In genomic region chr15:69460481-69460880, GRCh38 we compare ENCODE assay signal across 29 cellular contexts.
"Had no signal": no experiment of that assay in that cellular context is flagged by ENCODE, and none has a peak within 500 bp of the region (broad histone marks: within the 10 kb centered on the region; RNA-seq: fewer than 3 reads in every experiment).

No MANE protein-coding gene starts in this region.

- H2AFZ ChIP-seq: neural progenitor cell, parathyroid adenoma had no signal

- H3K4me3 Mint-ChIP-seq: activated CD4-positive, alpha-beta T cell treated with anti-CD3 and anti-CD28 coated beads, Interleukin-2, amount 10 ng/mL, durations not matched to agents 7 days and 5 days; activated CD8-positive, alpha-beta T cell treated with anti-CD3 and anti-CD28 coated beads for 36 hours; activated naive CD8-positive, alpha-beta T cell treated with anti-CD3 and anti-CD28 coated beads, Interleukin-2, amount 50 U/mL, for 24 hours; dendritic cell treated with granulocyte-macrophage colony-stimulating factor and Interleukin-4, amounts not matched to agents 40 ng/mL and 50 ng/mL, for 4 days; neural progenitor cell; stimulated activated naive B cell treated with anti-CD40 and anti-IgM and Interleukin-4, amounts not matched to agents 10 μg/mL and 1 μg/mL and 100 μg/mL, for 72 hours; T-helper 1 cell treated with Interleukin-12 subunit alpha and Interleukin-12 subunit beta and Interleukin-4 antibody, amounts not matched to agents 30 μg/mL and 1 μg/mL, for 36 hours had no signal

- DNase-seq: activated CD4-positive, alpha-beta T cell treated with anti-CD3 and anti-CD28 coated beads, Interleukin-2, amount 10 ng/mL, durations not matched to agents 7 days and 5 days; activated CD8-positive, alpha-beta T cell treated with anti-CD3 and anti-CD28 coated beads for 36 hours; activated naive CD8-positive, alpha-beta T cell treated with anti-CD3 and anti-CD28 coated beads, Interleukin-2, amount 50 U/mL, for 24 hours; activated T-cell treated with anti-CD3 and anti-CD28 coated beads, Interleukin-2, amount 50 U/mL, for 48 hours; amygdala; caudate nucleus; esophagus squamous epithelium; left cardiac atrium; left ventricle myocardium superior; mammary epithelial cell; occipital lobe; psoas muscle; stimulated activated CD4-positive, alpha-beta T cell treated with anti-CD3 and anti-CD28 coated beads, Interleukin-15, amount 100 ng/mL, for 24 hours; stimulated activated CD4-positive, alpha-beta T cell treated with anti-CD3 and anti-CD28 coated beads, Interleukin-2, amount 100 ng/mL, for 24 hours; stimulated activated naive B cell treated with anti-CD40 and anti-IgM and Interleukin-4, amounts not matched to agents 10 μg/mL and 1 μg/mL and 100 μg/mL, for 72 hours; stomach; T1000; WERI-Rb-1 had no signal

- H3K27ac Mint-ChIP-seq: activated CD4-positive, alpha-beta T cell treated with anti-CD3 and anti-CD28 coated beads, Interleukin-2, amount 10 ng/mL, durations not matched to agents 7 days and 5 days; activated CD8-positive, alpha-beta T cell treated with anti-CD3 and anti-CD28 coated beads for 36 hours; activated naive CD4-positive, alpha-beta T cell treated with anti-CD3 and anti-CD28 coated beads, Interleukin-2, amount 50 U/mL, for 24 hours; activated naive CD8-positive, alpha-beta T cell treated with anti-CD3 and anti-CD28 coated beads, Interleukin-2, amount 50 U/mL, for 24 hours; activated T-helper 2 cell treated with anti-CD3 and anti-CD28 coated beads, Interferon-gamma antibody, Interleukin-2, Interleukin-4, amounts not matched to agents 10 μg/mL and 5 μg/mL and 100 μg/mL, durations not matched to agents 14 hours and 24 hours and 36 hours; dendritic cell treated with granulocyte-macrophage colony-stimulating factor and Interleukin-4, amounts not matched to agents 40 ng/mL and 50 ng/mL, for 4 days; neural progenitor cell; T-helper 1 cell treated with Interleukin-12 subunit alpha and Interleukin-12 subunit beta and Interleukin-4 antibody, amounts not matched to agents 30 μg/mL and 1 μg/mL, for 36 hours had no signal

- H3K9me3 ChIP-seq: esophagus squamous epithelium, psoas muscle, stomach, thyroid gland, upper lobe of left lung had no signal

- H3K27me3 Mint-ChIP-seq: activated CD8-positive, alpha-beta T cell treated with anti-CD3 and anti-CD28 coated beads for 36 hours; activated naive CD4-positive, alpha-beta T cell treated with anti-CD3 and anti-CD28 coated beads, Interleukin-2, amount 50 U/mL, for 24 hours; dendritic cell treated with granulocyte-macrophage colony-stimulating factor and Interleukin-4, amounts not matched to agents 40 ng/mL and 50 ng/mL, for 4 days; stimulated activated naive B cell treated with anti-CD40 and anti-IgM and Interleukin-4, amounts not matched to agents 10 μg/mL and 1 μg/mL and 100 μg/mL, for 72 hours had no signal

- H3K9me3 Mint-ChIP-seq: activated CD4-positive, alpha-beta T cell treated with anti-CD3 and anti-CD28 coated beads, Interleukin-2, amount 10 ng/mL, durations not matched to agents 7 days and 5 days; activated CD8-positive, alpha-beta T cell treated with anti-CD3 and anti-CD28 coated beads for 36 hours; activated naive CD4-positive, alpha-beta T cell treated with anti-CD3 and anti-CD28 coated beads, Interleukin-2, amount 50 U/mL, for 24 hours; activated naive CD8-positive, alpha-beta T cell treated with anti-CD3 and anti-CD28 coated beads, Interleukin-2, amount 50 U/mL, for 24 hours; activated T-helper 2 cell treated with anti-CD3 and anti-CD28 coated beads, Interferon-gamma antibody, Interleukin-2, Interleukin-4, amounts not matched to agents 10 μg/mL and 5 μg/mL and 100 μg/mL, durations not matched to agents 14 hours and 24 hours and 36 hours; dendritic cell treated with granulocyte-macrophage colony-stimulating factor and Interleukin-4, amounts not matched to agents 40 ng/mL and 50 ng/mL, for 4 days; neural progenitor cell; stimulated activated naive B cell treated with anti-CD40 and anti-IgM and Interleukin-4, amounts not matched to agents 10 μg/mL and 1 μg/mL and 100 μg/mL, for 72 hours; T-helper 1 cell treated with Interleukin-12 subunit alpha and Interleukin-12 subunit beta and Interleukin-4 antibody, amounts not matched to agents 30 μg/mL and 1 μg/mL, for 36 hours had no signal

- H3K27me3 ChIP-seq: esophagus squamous epithelium, neural progenitor cell, stomach, thyroid gland, upper lobe of left lung had no signal

- H3K4me3 ChIP-seq: esophagus squamous epithelium, neural progenitor cell, psoas muscle, smooth muscle cell, stomach, thyroid gland, upper lobe of left lung had no signal

- H3K27ac ChIP-seq: epithelial cell of prostate, esophagus squamous epithelium, neural progenitor cell, parathyroid adenoma, psoas muscle, thyroid gland, WERI-Rb-1 had no signal

- H3K9ac ChIP-seq: neural progenitor cell, parathyroid adenoma had no signal

- H3K4me2 ChIP-seq: neural progenitor cell, smooth muscle cell had no signal

- ATAC-seq: activated CD4-positive, CD25-positive, alpha-beta regulatory T cell treated with anti-CD3 and anti-CD28 coated beads, Interleukin-2, amount 50 U/mL, for 24 hours; activated CD8-positive, alpha-beta T cell treated with anti-CD3 and anti-CD28 coated beads for 36 hours; activated naive CD8-positive, alpha-beta T cell treated with anti-CD3 and anti-CD28 coated beads, Interleukin-2, amount 50 U/mL, for 24 hours; left cardiac atrium; left ventricle myocardium superior; psoas muscle; stimulated activated naive B cell treated with anti-CD40 and anti-IgM and Interleukin-4, amounts not matched to agents 10 μg/mL and 1 μg/mL and 100 μg/mL, for 72 hours had no signal

- H3K79me2 ChIP-seq: parathyroid adenoma had no signal

- H3K4me1 ChIP-seq: parathyroid adenoma had no signal
